Comparison of ENCODE assay signal across 20 cellular contexts in the genomic region with DNA sequence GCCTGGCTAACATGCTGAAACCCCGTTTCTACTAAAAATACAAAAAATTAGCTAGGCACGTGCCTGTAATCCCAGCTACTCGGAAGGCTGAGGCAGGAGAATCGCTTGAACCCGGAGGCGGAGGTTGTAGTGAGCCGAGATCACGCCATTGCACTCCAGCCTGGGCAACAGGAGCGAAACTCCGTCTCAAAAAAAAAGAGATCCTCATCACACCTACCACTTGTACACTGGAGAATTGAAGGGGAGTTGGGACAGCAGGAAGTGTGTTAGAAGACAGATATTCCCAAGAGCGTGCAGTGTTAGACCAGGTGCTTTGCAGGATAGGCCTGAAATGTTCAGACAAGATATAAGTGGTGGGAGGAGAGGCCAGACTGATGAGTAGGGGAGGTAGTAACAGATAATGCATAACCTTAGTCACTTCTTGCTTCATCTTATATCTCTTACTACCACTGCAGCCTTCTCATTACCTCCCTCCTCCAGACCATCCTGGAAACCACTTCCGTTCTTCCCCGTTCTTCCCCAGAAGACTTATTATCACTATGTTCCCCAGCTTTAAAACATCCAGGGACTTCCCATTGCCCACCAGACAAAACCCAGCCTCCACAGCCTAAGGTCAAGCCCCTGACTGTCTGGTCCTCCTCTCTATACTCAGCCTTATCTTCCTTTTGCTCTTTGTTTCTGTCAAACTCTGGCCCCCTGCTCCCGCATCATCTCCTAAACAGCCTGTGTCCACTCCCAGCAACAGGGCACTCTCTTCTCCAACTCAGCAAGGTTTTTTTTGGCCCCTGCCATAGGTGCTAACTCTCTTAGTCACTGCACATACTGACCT. TPM values are rescaled to one million over a fixed set of nuclear protein-coding genes. Genes with fewer than 3 reads are reported as not detected.
DNase-seq lines count a peak whose midpoint lies in the region; ATAC-seq and TF ChIP-seq lines count a peak whose summit lies in the region.
"Had no signal": no experiment of that assay in that cellular context is flagged by ENCODE, and none has a peak within 500 bp of the region (broad histone marks: within the 10 kb centered on the region; RNA-seq: fewer than 3 reads in every experiment).

No MANE protein-coding gene starts in this region.

- no peak overlapping the region for H3K18ac ChIP-seq in IMR-90 (ENCODE audit: low read depth, low read length)

- no TSS peak for BruUV-seq in IMR-90 (replicated peaks; lab: Mats Ljungman, UMichigan)

- H4K20me1 ChIP-seq in IMR-90 (ENCODE audit: insufficient read depth, low read length) = peaks cover 9% of the 10 kb centered on the region

- dilution Hi-C loops in IMR-90 (cut with HindIII; ENCODE audit: low sequenced_read_pairs, unreplicated experiment) = no loop called here

- intact Hi-C loops in IMR-90 (cut with micrococcal nuclease) (no loop called here), posterior cingulate gyrus (cut with DNase I) (no loop called here)

- H3K56ac ChIP-seq in IMR-90 (ENCODE audit: extremely low read depth, insufficient read depth, low read length) = no peak overlapping the region

- peak; percentile 30 for ATAC-seq in IMR-90 (ENCODE audit: low read depth)
- ATAC-seq in activated T-helper 17 cell treated with anti-CD3 and anti-CD28 coated beads, Interleukin-2, amount 50 U/mL, for 72 hours (replicated peaks) = no peak
- no peak for ATAC-seq in effector memory CD8-positive, alpha-beta T cell (replicated peaks)
- ATAC-seq: naive thymus-derived CD4-positive, alpha-beta T cell had no signal

- CTCF ChIA-PET in IMR-90 (lab: Yijun Ruan, JAX) = no interaction called here

- H2AK5ac ChIP-seq in IMR-90 (ENCODE audit: low read depth, low read length) = no peak overlapping the region

- in situ Hi-C loops in IMR-90 (cut with MboI; ENCODE audit: low sequenced_read_pairs) = no loop called here
- in situ Hi-C loops in brain microvascular endothelial cell (cut with HindIII; ENCODE audit: low pct_ligation_motif_present, low sequenced_read_pairs) = no loop called here
- in situ Hi-C loops in ACHN (cut with HindIII; ENCODE audit: low pct_ligation_motif_present, low pct_unique_long_range_greater_than_20kb, low sequenced_read_pairs) = no loop called here

- 0 out of 2 replicates have a peak overlapping the region, but pooled peaks have one; percentile 64 for H3K4ac ChIP-seq in IMR-90 (ENCODE audit: low read depth, low read length)

- peak; percentile 8 for DNase-seq in AG20443 (ENCODE audit: low spot score)
- no peak for DNase-seq in IMR-90
- DNase-seq in iris pigment epithelial cell (ENCODE audit: low read depth) = peak; percentile 17
- DNase-seq in effector memory CD8-positive, alpha-beta T cell = no peak
- DNase-seq in brain microvascular endothelial cell = no peak
- DNase-seq in posterior cingulate gyrus = no peak
- DNase-seq in ACHN = no peak
- DNase-seq: activated B cell treated with CpG ODN at 0.5 μM for 24 hours; activated gamma-delta T cell treated with Interleukin-2 at 50 U/mL for 16 hours; AML-193; dorsolateral prefrontal cortex; esophagus squamous epithelium; hypothalamus; naive thymus-derived CD4-positive, alpha-beta T cell; NCI-H1436; substantia nigra; SW 1271 had no signal

- no peak overlapping the region for H2BK20ac ChIP-seq in IMR-90 (ENCODE audit: low read depth, low read length)

- WGBS in IMR-90 (ENCODE audit: extremely low coverage in 2 of 2, insufficient read length in 1 of 2), 2 experiments = 65% methylated on average over 5 of the region's 14 CpGs; no CpG with 5 or more reads in 1 of the 2 experiments

- no peak overlapping the region for H2AK9ac ChIP-seq in IMR-90 (replicated peaks; ENCODE audit: low read depth, low read length, poor library complexity)

- TF ChIP-seq CTCF in IMR-90 (conservative IDR thresholded peaks at IDR 0.05; ENCODE audit: low read depth, low read length) = no peak
- no peak for TF ChIP-seq CTCF in brain microvascular endothelial cell (IDR thresholded peaks at IDR 0.05; ENCODE audit: low read depth, low read length, missing control alignments)

- no peak overlapping the region for H3K14ac ChIP-seq in IMR-90 (replicated peaks; ENCODE audit: low read depth, low read length)

- H3K27me3 Mint-ChIP-seq in activated T-helper 17 cell treated with anti-CD3 and anti-CD28 coated beads, Interleukin-2, amount 50 U/mL, for 72 hours = no peaks in the 10 kb centered on the region
- H3K27me3 Mint-ChIP-seq in effector memory CD8-positive, alpha-beta T cell = no peaks in the 10 kb centered on the region
- H3K27me3 Mint-ChIP-seq: activated B cell treated with CpG ODN at 0.5 μM for 24 hours; brain; naive thymus-derived CD4-positive, alpha-beta T cell had no signal

- H3K36me3 Mint-ChIP-seq in activated T-helper 17 cell treated with anti-CD3 and anti-CD28 coated beads, Interleukin-2, amount 50 U/mL, for 72 hours (ENCODE audit: low read depth) = peaks cover 45% of the 10 kb centered on the region
- peaks cover 14% of the 10 kb centered on the region for H3K36me3 Mint-ChIP-seq in effector memory CD8-positive, alpha-beta T cell (ENCODE audit: insufficient read depth)

- H3K27ac ChIP-seq in IMR-90 (ENCODE audit: insufficient read depth, low read length) = no peak overlapping the region
- H3K27ac ChIP-seq in brain microvascular endothelial cell = no peak overlapping the region
- H3K27ac ChIP-seq: dorsolateral prefrontal cortex, esophagus squamous epithelium, KMS-11 had no signal

- no peaks in the 10 kb centered on the region for H3K9me3 Mint-ChIP-seq in activated T-helper 17 cell treated with anti-CD3 and anti-CD28 coated beads, Interleukin-2, amount 50 U/mL, for 72 hours
- H3K9me3 Mint-ChIP-seq in effector memory CD8-positive, alpha-beta T cell = no peaks in the 10 kb centered on the region
- H3K9me3 Mint-ChIP-seq: activated B cell treated with CpG ODN at 0.5 μM for 24 hours; naive thymus-derived CD4-positive, alpha-beta T cell had no signal

- H3K36me3 ChIP-seq in IMR-90 (ENCODE audit: control insufficient read depth, insufficient read depth, low read length) = no peaks in the 10 kb centered on the region
- no peaks in the 10 kb centered on the region for H3K36me3 ChIP-seq in brain microvascular endothelial cell (replicated peaks)

- peaks cover 5% of the 10 kb centered on the region for H3K4me1 Mint-ChIP-seq in activated T-helper 17 cell treated with anti-CD3 and anti-CD28 coated beads, Interleukin-2, amount 50 U/mL, for 72 hours
- H3K4me1 Mint-ChIP-seq in effector memory CD8-positive, alpha-beta T cell (ENCODE audit: low read depth in 2 of 2) = peaks cover 5 to 11% of the 10 kb centered on the region in 2 donors
- H3K4me1 Mint-ChIP-seq: brain had no signal

- H4K91ac ChIP-seq in IMR-90 (ENCODE audit: insufficient read depth, low read depth, low read length) = 0 out of 2 replicates have a peak overlapping the region, but pooled peaks have one; percentile 61

- H3K9me3 ChIP-seq in IMR-90 (ENCODE audit: control insufficient read depth, insufficient read depth, low read length) = no peaks in the 10 kb centered on the region
- H3K9me3 ChIP-seq: esophagus squamous epithelium had no signal

- no peak overlapping the region for H4K8ac ChIP-seq in IMR-90 (ENCODE audit: low read depth in 2 of 2, low read length in 2 of 2)

- no peak overlapping the region for H3K4me3 ChIP-seq in IMR-90 (ENCODE audit: insufficient read depth, low read depth, low read length)
- H3K4me3 ChIP-seq in brain microvascular endothelial cell (ENCODE audit: low read depth, low read length) = no peak overlapping the region
- H3K4me3 ChIP-seq: dorsolateral prefrontal cortex, esophagus squamous epithelium had no signal

- H3K4me3 Mint-ChIP-seq in activated T-helper 17 cell treated with anti-CD3 and anti-CD28 coated beads, Interleukin-2, amount 50 U/mL, for 72 hours = no peak overlapping the region
- H3K4me3 Mint-ChIP-seq in effector memory CD8-positive, alpha-beta T cell = no peak overlapping the region
- H3K4me3 Mint-ChIP-seq: activated B cell treated with CpG ODN at 0.5 μM for 24 hours, brain had no signal

- H3K27me3 ChIP-seq in IMR-90 (ENCODE audit: control insufficient read depth, insufficient read depth, low read length) (no peaks in the 10 kb centered on the region), brain microvascular endothelial cell (replicated peaks) (no peaks in the 10 kb centered on the region)
- H3K27me3 ChIP-seq: dorsolateral prefrontal cortex, esophagus squamous epithelium had no signal

- no peak for TF ChIP-seq RAD21 in IMR-90 (IDR thresholded peaks at IDR 0.05; ENCODE audit: low read length)

- peak overlapping the region; percentile 7 for H3K27ac Mint-ChIP-seq in activated T-helper 17 cell treated with anti-CD3 and anti-CD28 coated beads, Interleukin-2, amount 50 U/mL, for 72 hours
- peak overlapping the region in 1 of 2 donors; percentile 39 for H3K27ac Mint-ChIP-seq in effector memory CD8-positive, alpha-beta T cell
- H3K27ac Mint-ChIP-seq: activated B cell treated with CpG ODN at 0.5 μM for 24 hours, brain had no signal

- peaks cover 3% of the 10 kb centered on the region for H3K4me1 ChIP-seq in IMR-90 (ENCODE audit: control insufficient read depth, insufficient read depth, low read length)

- no peak for TF ChIP-seq POLR2A in IMR-90 (IDR thresholded peaks at IDR 0.05; ENCODE audit: low read depth, low read length)

- peak overlapping the region; percentile 1; the same call in 1 of the 2 replicates for H3K23ac ChIP-seq in IMR-90 (ENCODE audit: low read depth, low read length)

- no peak overlapping the region for H3K9ac ChIP-seq in IMR-90 (ENCODE audit: low read depth, low read length)
- H3K9ac ChIP-seq: KMS-11 had no signal

- H4K5ac ChIP-seq in IMR-90 (ENCODE audit: low read depth, low read length) = no peak overlapping the region

- H2AFZ ChIP-seq in IMR-90 (replicated peaks; ENCODE audit: low read length, poor library complexity) = no peak overlapping the region

- no peak overlapping the region for H3K4me2 ChIP-seq in IMR-90 (ENCODE audit: low read depth, low read length)
- H3K4me2 ChIP-seq: KMS-11 had no signal

- peaks cover 12% of the 10 kb centered on the region; the same call in 1 of the 2 replicates for H3K9me1 ChIP-seq in IMR-90 (ENCODE audit: insufficient read depth, low read length)

- H2BK120ac ChIP-seq in IMR-90 (ENCODE audit: low read depth, low read length) = no peak overlapping the region

- no peak overlapping the region for H2BK5ac ChIP-seq in IMR-90 (ENCODE audit: low read depth, low read length, poor library complexity, severe bottlenecking)

- H3K79me1 ChIP-seq in IMR-90 (ENCODE audit: low read depth in 1 of 2, low read length in 2 of 2) = peaks cover 24 to 39% of the 10 kb centered on the region in 2 experiments

- POLR2A ChIA-PET in IMR-90 (lab: Charles Lee; ENCODE audit: unreplicated experiment) = no interaction called here

- no peak overlapping the region for H2BK15ac ChIP-seq in IMR-90 (ENCODE audit: low read depth, low read length)

RNA-seq across cellular contexts. Expression of a gene that starts 21.3 kb away (rescaled TPM):
- total RNA-seq in IMR-90 (2012; rRNA removed) = 36.7 and 38.4 TPM in 2 replicates
- 13.4 and 17.1 TPM in 2 replicates for polyA plus RNA-seq in IMR-90 (2012; rRNA removed)
- 6.9 and 7.0 TPM in 2 replicates for polyA plus RNA-seq in IMR-90 (2012; cell fraction: cytosol; rRNA removed)
- 3.9 and 9.7 TPM in 2 replicates for polyA plus RNA-seq in IMR-90 (2012; cell fraction: nucleus; rRNA removed; ENCODE audit: low replicate concordance)
- 10 to 100 TPM; 26.7 to 30.9 TPM for total RNA-seq in activated T-helper 17 cell treated with anti-CD3 and anti-CD28 coated beads, Interleukin-2, amount 50 U/mL, for 72 hours

RNA-seq across cellular contexts. Expression of a gene that starts 34.8 kb away (rescaled TPM):
- total RNA-seq in IMR-90 (2012; rRNA removed) = 11.9 and 16.8 TPM in 2 replicates
- 22.2 and 22.7 TPM in 2 replicates for polyA plus RNA-seq in IMR-90 (2012; rRNA removed)
- polyA plus RNA-seq in IMR-90 (2012; cell fraction: cytosol; rRNA removed) = 23.9 and 24.0 TPM in 2 replicates
- 17.2 and 26.3 TPM in 2 replicates for polyA plus RNA-seq in IMR-90 (2012; cell fraction: nucleus; rRNA removed; ENCODE audit: low replicate concordance)
- total RNA-seq in activated T-helper 17 cell treated with anti-CD3 and anti-CD28 coated beads, Interleukin-2, amount 50 U/mL, for 72 hours = 10 to 100 TPM; 19.0 to 45.2 TPM

Comparison
In these comparisons a context has a peak if more than half of its experiments do, and no peak if none do; other contexts are left out.
1. DNase-seq: peak in AG20443 (single experiment) and iris pigment epithelial cell (single experiment); none in IMR-90 (single experiment), effector memory CD8-positive, alpha-beta T cell (0 of 3), brain microvascular endothelial cell (single experiment), posterior cingulate gyrus (0 of 10) and ACHN (single experiment).